In genomic region chr6:70566751-70567382, GRCh38 we compare ENCODE assay signal across 8 cellular contexts. TPM values are rescaled to one million over a fixed set of nuclear protein-coding genes. Genes with fewer than 3 reads are reported as not detected.
DNase-seq lines count a peak whose midpoint lies in the region; ATAC-seq, FAIRE-seq and TF ChIP-seq lines count a peak whose summit lies in the region.

Gene SDHAF4 (plus strand): TSS chr6:70566930. CDS start chr6:70566941, 11 bp downstream.

- no peak for TF ChIP-seq EP300 in A549 (IDR thresholded peaks at IDR 0.05)

- peak; percentile 99 to 100 for ATAC-seq in A549
- peak; percentile 98 for ATAC-seq in GM18858 (IDR thresholded peaks at IDR 0.05; ENCODE audit: unreplicated experiment)
- ATAC-seq in HG03066 (IDR thresholded peaks at IDR 0.05; ENCODE audit: low read depth, unreplicated experiment): peak; percentile 99

- WGBS in A549 (ENCODE audit: missing lambda C conversion rate): under 1% methylated on average over 13 of the region's 49 CpGs

- in situ Hi-C loops in brain microvascular endothelial cell (cut with HindIII; ENCODE audit: low pct_ligation_motif_present, low sequenced_read_pairs): no loop called here

- no peaks in the 10 kb centered on the region for H3K27me3 ChIP-seq in brain microvascular endothelial cell (replicated peaks)

- H3K4me2 ChIP-seq in A549: peak within 1 kb of the TSS; percentile 83

- H3K36me3 ChIP-seq in brain microvascular endothelial cell (replicated peaks): no peaks in the 10 kb centered on the region

- H3K4me3 ChIP-seq in A549 (peak within 1 kb of the TSS; percentile 81), brain microvascular endothelial cell (ENCODE audit: low read depth, low read length) (peak within 1 kb of the TSS; percentile 95), iPS-11a (ENCODE audit: low read depth, low read length) (peak within 1 kb of the TSS; percentile 85), skeletal muscle cell (ENCODE audit: low read depth, low read length) (peak within 1 kb of the TSS; percentile 87)

- H3K27ac ChIP-seq in A549 (peak within 1 kb of the TSS; percentile 93 to 100), brain microvascular endothelial cell (peak within 1 kb of the TSS; percentile 75)

- no peak for FAIRE-seq in A549 (lab: Jason Lieb, UNC)

- 0 out of 5 replicates have a peak, but pooled peaks of 1 of the 2 experiments have one; percentile 16 for TF ChIP-seq RAD21 in A549 (conservative IDR thresholded peaks at IDR 0.05 in 1 of 2, IDR thresholded peaks at IDR 0.05 in 1 of 2)

- peak; percentile 88 for TF ChIP-seq POLR2A in A549 (IDR thresholded peaks at IDR 0.05; ENCODE audit: low read length)

- peak; percentile 79 to 84 for DNase-seq in A549 (ENCODE audit: low read depth in 1 of 2, low spot score in 1 of 2)
- peak; percentile 71 for DNase-seq in NCI-H2107 treated with DMSO at 0.1 percent for 48 hours (lab: John Stamatoyannopoulos, UW; ENCODE audit: unreplicated experiment)
- peak; percentile 91 for DNase-seq in UCSD-AML1 (lab: John Stamatoyannopoulos, UW; ENCODE audit: unreplicated experiment)
- peak; percentile 82 for DNase-seq in brain microvascular endothelial cell
- DNase-seq in skeletal muscle cell (ENCODE audit: low read depth): peak; percentile 51

- no peak for TF ChIP-seq CTCF in A549 (IDR thresholded peaks at IDR 0.05)
- no peak for TF ChIP-seq CTCF in brain microvascular endothelial cell (IDR thresholded peaks at IDR 0.05; ENCODE audit: low read depth, low read length, missing control alignments)

- H3K9me3 ChIP-seq in A549: no peaks in the 10 kb centered on the region

- CTCF ChIA-PET in A549 (lab: Yijun Ruan, JAX): interaction anchor here (0.7 to 1.9 kb wide), 3 partner anchors 9 to 346 kb away, joined by 3 to 4 read pairs (median 3); no protein-coding TSS in a partner anchor

- peaks cover 4% of the 10 kb centered on the region; the same call in 1 of the 3 replicates for H3K4me1 ChIP-seq in A549

- POLR2A ChIA-PET in A549 (lab: Yijun Ruan, JAX): interaction anchor here (1.0 to 2.0 kb wide), 3 partner anchors 9 to 154 kb away, joined by 3 to 11 read pairs (median 3); partner anchors contain the start of genes FAM135A and SMAP1

TF ChIP-seq in A549, 52 proteins besides CTCF, POLR2A, EP300 and RAD21:
- TF ChIP-seq USF2 (IDR thresholded peaks at IDR 0.05) (no peak), BCL3 (IDR thresholded peaks at IDR 0.05) (peak; percentile 78; the same call in 2 of the 3 replicates), KDM1A (IDR thresholded peaks at IDR 0.05; ENCODE audit: low read depth) (no peak), PHF8 (IDR thresholded peaks at IDR 0.05; ENCODE audit: borderline replicate concordance, low read depth) (peak; percentile 75; the same call in 1 of the 2 replicates), E2F6 (IDR thresholded peaks at IDR 0.05; ENCODE audit: borderline replicate concordance, low read depth) (peak; percentile 70; the same call in 1 of the 2 replicates), JUN (IDR thresholded peaks at IDR 0.05) (peak; percentile 70 to 75; a peak in 4 of 5 replicates), HEYL (CRISPR knock-in tag; IDR thresholded peaks at IDR 0.05) (no peak), MAX (IDR thresholded peaks at IDR 0.05) (peak; percentile 69; the same call in 1 of the 2 replicates)

RNA-seq across cellular contexts. Expression of gene SDHAF4, which starts in this region (rescaled TPM):
- 12.1 and 14.1 TPM in 2 replicates for polyA plus RNA-seq in A549 (2011; rRNA removed)
- polyA plus RNA-seq in A549 (2012; cell fraction: cytosol; rRNA removed): 3.2 and 3.5 TPM in 2 replicates
- polyA plus RNA-seq in A549 (2012; cell fraction: nucleus; rRNA removed): 1.2 and 5.6 TPM in 2 replicates
- polyA plus RNA-seq in A549 (2017; fragmentation: RNase III; extraction: RNeasy Plus Mini Kit Qiagen cat#74134 plus additional on column Dnase treatment): 8.5 to 9.9 TPM (median 9.6 TPM) in 3 replicates
- 1.8 and 2.3 TPM in 2 replicates for polyA minus RNA-seq in A549 (2011; rRNA and poly(A)+ RNA removed)

Comparison
In these comparisons a context has a peak if more than half of its experiments do, and no peak if none do; other contexts are left out.
1. Peak in every context shown above with its lines: DNase-seq, ATAC-seq, H3K4me3 ChIP-seq and H3K27ac ChIP-seq.